27 cellular contexts compared by ENCODE assay signal in the genomic region with DNA sequence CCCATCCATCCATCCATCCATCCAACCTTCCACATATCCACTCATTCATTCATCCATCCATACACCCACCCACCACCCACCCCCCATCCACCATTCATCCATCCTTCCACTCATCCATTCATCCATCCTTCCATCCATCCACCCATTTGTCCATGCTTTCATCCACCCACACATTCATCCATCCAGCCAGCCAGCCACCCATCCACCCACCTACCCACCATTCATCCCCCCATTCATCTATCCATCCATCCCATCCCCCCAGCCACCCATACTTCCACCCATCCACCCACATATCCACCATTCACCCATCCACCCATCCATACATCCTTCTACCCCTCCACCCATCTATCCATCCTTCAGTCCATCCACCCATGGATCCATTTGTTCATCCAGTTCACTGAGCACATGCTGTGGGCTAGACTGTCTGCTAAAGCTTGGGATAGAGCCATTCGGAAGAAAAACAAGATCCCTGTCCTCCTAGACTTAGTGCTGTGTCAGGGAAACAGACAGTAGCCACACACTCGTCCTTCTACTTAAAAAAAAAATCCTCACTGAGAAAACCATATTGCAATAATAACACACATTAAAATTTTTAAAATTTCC.
"Had no signal": no experiment of that assay in that cellular context is flagged by ENCODE, and none has a peak within 500 bp of the region (broad histone marks: within the 10 kb centered on the region; RNA-seq: fewer than 3 reads in every experiment).

No MANE protein-coding gene starts in this region.

- H3K4me3 Mint-ChIP-seq: stimulated activated effector memory CD8-positive, alpha-beta T cell treated with anti-CD3 and anti-CD28 coated beads, Interleukin-12 subunit alpha, Interleukin-12 subunit beta, amount 100 ng/mL, for 72 hours; stimulated activated memory B cell treated with anti-CD40 and anti-IgM and Interleukin-4, amounts not matched to agents 10 μg/mL and 1 μg/mL and 100 μg/mL, for 72 hours; stimulated activated naive B cell treated with anti-CD40 and anti-IgM and Interleukin-4, amounts not matched to agents 10 μg/mL and 1 μg/mL and 100 μg/mL, for 72 hours; stimulated activated naive CD8-positive, alpha-beta T cell treated with anti-CD3 and anti-CD28 coated beads, Interleukin-15, amount 100 ng/mL, for 72 hours; stimulated activated naive CD8-positive, alpha-beta T cell treated with anti-CD3 and anti-CD28 coated beads, Interleukin-15, Interleukin-2, amounts not matched to agents 100 ng/mL and 50 ng/mL, for 24 hours; type B pancreatic cell had no signal

- H3K9me3 ChIP-seq: stomach, suprapubic skin, testis, thyroid gland, tibial artery, tibial nerve, transverse colon, upper lobe of left lung, upper lobe of right lung, uterus, vagina had no signal

- H3K36me3 Mint-ChIP-seq: stimulated activated effector memory CD8-positive, alpha-beta T cell treated with anti-CD3 and anti-CD28 coated beads, Interleukin-12 subunit alpha, Interleukin-12 subunit beta, amount 100 ng/mL, for 72 hours; stimulated activated memory B cell treated with anti-CD40 and anti-IgM and Interleukin-4, amounts not matched to agents 10 μg/mL and 1 μg/mL and 100 μg/mL, for 72 hours; stimulated activated naive B cell treated with anti-CD40 and anti-IgM and Interleukin-4, amounts not matched to agents 10 μg/mL and 1 μg/mL and 100 μg/mL, for 72 hours; type B pancreatic cell had no signal

- H3K27me3 ChIP-seq: testis, thyroid gland, tibial nerve, transverse colon, upper lobe of left lung, upper lobe of right lung, uterus, vagina had no signal

- DNase-seq: stimulated activated CD4-positive, alpha-beta T cell treated with anti-CD3 and anti-CD28 coated beads, Interleukin-2, amount 100 ng/mL, for 48 hours; stimulated activated CD4-positive, alpha-beta T cell treated with anti-CD3 and anti-CD28 coated beads, Interleukin-4, amount 100 ng/mL, for 1 hour; stimulated activated CD4-positive, alpha-beta T cell treated with anti-CD3 and anti-CD28 coated beads, Interleukin-4, amount 100 ng/mL, for 24 hours; stimulated activated CD4-positive, alpha-beta T cell treated with anti-CD3 and anti-CD28 coated beads, Interleukin-4, amount 100 ng/mL, for 4 hours; stimulated activated CD8-positive, alpha-beta memory T cell treated with anti-CD3 and anti-CD28 coated beads, Interleukin-4, amount 100 ng/mL, for 48 hours; stimulated activated naive B cell treated with anti-CD40 and anti-IgM and Interleukin-4, amounts not matched to agents 10 μg/mL and 1 μg/mL and 100 μg/mL, for 72 hours; stimulated activated naive CD4-positive, alpha-beta T cell; stimulated activated naive CD4-positive, alpha-beta T cell treated with Interleukin-2 at 50 U/mL for 16 hours; stimulated activated naive CD8-positive, alpha-beta T cell treated with anti-CD3 and anti-CD28 coated beads, Interleukin-15, amount 100 ng/mL, for 72 hours; stimulated activated naive CD8-positive, alpha-beta T cell treated with anti-CD3 and anti-CD28 coated beads, Interleukin-15, Interleukin-2, amounts not matched to agents 100 U/mL and 50 U/mL, for 24 hours; stomach; substantia nigra; testis; thyroid gland; tibial artery; transverse colon; trophoblast cell; upper lobe of left lung; upper lobe of right lung; uterus had no signal

- H3K4me3 ChIP-seq: stomach, suprapubic skin, testis, thyroid gland, tibial artery, tibial nerve, transverse colon, upper lobe of left lung, upper lobe of right lung, uterus, vagina had no signal

- H3K9me3 Mint-ChIP-seq: stimulated activated effector memory CD8-positive, alpha-beta T cell treated with anti-CD3 and anti-CD28 coated beads, Interleukin-12 subunit alpha, Interleukin-12 subunit beta, amount 100 ng/mL, for 72 hours; stimulated activated naive CD8-positive, alpha-beta T cell treated with anti-CD3 and anti-CD28 coated beads, Interleukin-15, amount 100 ng/mL, for 72 hours; stimulated activated naive CD8-positive, alpha-beta T cell treated with anti-CD3 and anti-CD28 coated beads, Interleukin-15, Interleukin-2, amounts not matched to agents 100 ng/mL and 50 ng/mL, for 24 hours had no signal

- ATAC-seq: stimulated activated effector memory CD8-positive, alpha-beta T cell treated with anti-CD3 and anti-CD28 coated beads, Interleukin-12 subunit alpha, Interleukin-12 subunit beta, amount 100 ng/mL, for 72 hours; stimulated activated memory B cell treated with anti-CD40 and anti-IgM and Interleukin-4, amounts not matched to agents 10 μg/mL and 1 μg/mL and 100 μg/mL, for 72 hours; stimulated activated naive B cell treated with anti-CD40 and anti-IgM and Interleukin-4, amounts not matched to agents 10 μg/mL and 1 μg/mL and 100 μg/mL, for 72 hours; stimulated activated naive CD8-positive, alpha-beta T cell treated with anti-CD3 and anti-CD28 coated beads, Interleukin-15, amount 100 ng/mL, for 72 hours; stimulated activated naive CD8-positive, alpha-beta T cell treated with anti-CD3 and anti-CD28 coated beads, Interleukin-15, Interleukin-2, amounts not matched to agents 100 U/mL and 50 U/mL, for 24 hours had no signal

- H3K27ac ChIP-seq: stomach, suprapubic skin, testis, thyroid gland, tibial artery, tibial nerve, transverse colon, upper lobe of left lung, upper lobe of right lung, uterus, vagina had no signal

- H3K4me1 ChIP-seq: stomach, suprapubic skin, testis, thyroid gland, tibial artery, tibial nerve, transverse colon, upper lobe of left lung, upper lobe of right lung, uterus, vagina had no signal

- H3K27me3 Mint-ChIP-seq: stimulated activated naive CD8-positive, alpha-beta T cell treated with anti-CD3 and anti-CD28 coated beads, Interleukin-15, amount 100 ng/mL, for 72 hours had no signal

- H3K36me3 ChIP-seq: stomach, suprapubic skin, thyroid gland, tibial artery, tibial nerve, transverse colon, upper lobe of left lung, upper lobe of right lung, uterus, vagina had no signal

- H3K4me1 Mint-ChIP-seq: stimulated activated memory B cell treated with anti-CD40 and anti-IgM and Interleukin-4, amounts not matched to agents 10 μg/mL and 1 μg/mL and 100 μg/mL, for 72 hours; stimulated activated naive B cell treated with anti-CD40 and anti-IgM and Interleukin-4, amounts not matched to agents 10 μg/mL and 1 μg/mL and 100 μg/mL, for 72 hours; stimulated activated naive CD8-positive, alpha-beta T cell treated with anti-CD3 and anti-CD28 coated beads, Interleukin-15, amount 100 ng/mL, for 72 hours had no signal

- H3K27ac Mint-ChIP-seq: stimulated activated effector memory CD8-positive, alpha-beta T cell treated with anti-CD3 and anti-CD28 coated beads, Interleukin-12 subunit alpha, Interleukin-12 subunit beta, amount 100 ng/mL, for 72 hours; stimulated activated memory B cell treated with anti-CD40 and anti-IgM and Interleukin-4, amounts not matched to agents 10 μg/mL and 1 μg/mL and 100 μg/mL, for 72 hours; stimulated activated naive B cell treated with anti-CD40 and anti-IgM and Interleukin-4, amounts not matched to agents 10 μg/mL and 1 μg/mL and 100 μg/mL, for 72 hours; stimulated activated naive CD8-positive, alpha-beta T cell treated with anti-CD3 and anti-CD28 coated beads, Interleukin-15, amount 100 ng/mL, for 72 hours; stimulated activated naive CD8-positive, alpha-beta T cell treated with anti-CD3 and anti-CD28 coated beads, Interleukin-15, Interleukin-2, amounts not matched to agents 100 ng/mL and 50 ng/mL, for 24 hours; type B pancreatic cell had no signal
